18 cellular contexts compared by ENCODE assay signal in the genomic region with DNA sequence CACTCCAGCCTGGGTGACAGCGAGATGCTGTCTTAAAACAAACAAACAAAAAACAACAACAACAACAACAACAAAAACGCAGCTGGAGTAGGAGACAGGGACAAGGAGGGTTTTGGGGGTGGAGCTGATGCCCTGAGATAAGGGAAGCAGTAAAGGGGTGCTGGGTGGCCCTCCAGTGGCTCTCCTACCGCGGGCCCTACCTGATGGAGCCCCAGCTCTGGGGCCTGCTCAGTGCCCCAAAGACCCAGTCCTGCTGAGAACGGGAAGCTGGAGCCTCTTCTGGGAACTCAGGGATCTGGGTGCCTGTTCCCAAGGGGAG. TPM values are rescaled to one million over a fixed set of nuclear protein-coding genes. Genes with fewer than 3 reads are reported as not detected.
DNase-seq lines count a peak whose midpoint lies in the region; ATAC-seq and TF ChIP-seq lines count a peak whose summit lies in the region.
"Had no signal": no experiment of that assay in that cellular context is flagged by ENCODE, and none has a peak within 500 bp of the region (broad histone marks: within the 10 kb centered on the region; RNA-seq: fewer than 3 reads in every experiment).

No MANE protein-coding gene starts in this region.

- TF ChIP-seq CTCF in endodermal cell (conservative IDR thresholded peaks at IDR 0.05) (no peak), upper lobe of right lung (IDR thresholded peaks at IDR 0.05) (no peak)

- no peak overlapping the region for H3K27ac Mint-ChIP-seq in activated naive CD4-positive, alpha-beta T cell treated with anti-CD3 and anti-CD28 coated beads, Interleukin-2, amount 50 U/mL, for 24 hours
- H3K27ac Mint-ChIP-seq in activated naive CD4-positive, alpha-beta T cell treated with anti-CD3 and anti-CD28 coated beads, Interleukin-2, amount 50 U/mL, for 72 hours, result no peak overlapping the region
- H3K27ac Mint-ChIP-seq in endodermal cell, result no peak overlapping the region
- no peak overlapping the region for H3K27ac Mint-ChIP-seq in naive thymus-derived CD4-positive, alpha-beta T cell
- H3K27ac Mint-ChIP-seq: T-helper 1 cell treated with Interleukin-12 subunit alpha and Interleukin-12 subunit beta and Interleukin-4 antibody, amounts not matched to agents 30 μg/mL and 1 μg/mL, for 36 hours had no signal

- intact Hi-C loops in naive thymus-derived CD4-positive, alpha-beta T cell (cut with micrococcal nuclease), result no loop called here
- intact Hi-C loops in upper lobe of right lung (cut with DNase I), result no loop called here

- H3K36me3 ChIP-seq in endodermal cell (ENCODE audit: control insufficient read depth, insufficient read depth, low read length) (no peaks in the 10 kb centered on the region), upper lobe of right lung (no peaks in the 10 kb centered on the region)
- no peaks in the 10 kb centered on the region for H3K36me3 ChIP-seq in naive thymus-derived CD4-positive, alpha-beta T cell (ENCODE audit: control insufficient read depth in 2 of 3, insufficient read depth in 3 of 3, low read length in 3 of 3)
- H3K36me3 ChIP-seq: Peyer's patch, uterus had no signal

- WGBS in endodermal cell (ENCODE audit: insufficient coverage in 1 of 2, insufficient read length in 1 of 2), 2 experiments, result 47% methylated on average over 5 of the region's 5 CpGs; no CpG with 5 or more reads in 1 of the 2 experiments

- H3K4me1 ChIP-seq in endodermal cell (ENCODE audit: control insufficient read depth, insufficient read depth, low read length), result no peaks in the 10 kb centered on the region
- H3K4me1 ChIP-seq in naive thymus-derived CD4-positive, alpha-beta T cell (ENCODE audit: control insufficient read depth in 2 of 2, insufficient read depth in 2 of 2, low read length in 2 of 2), result peaks cover 0 to 3% of the 10 kb centered on the region in 2 donors
- peaks cover 9% of the 10 kb centered on the region for H3K4me1 ChIP-seq in upper lobe of right lung

- H3K4me3 Mint-ChIP-seq in activated naive CD4-positive, alpha-beta T cell treated with anti-CD3 and anti-CD28 coated beads, Interleukin-2, amount 50 U/mL, for 24 hours, result peak overlapping the region; percentile 33
- H3K4me3 Mint-ChIP-seq in endodermal cell, result peak overlapping the region; percentile 57
- H3K4me3 Mint-ChIP-seq in naive thymus-derived CD4-positive, alpha-beta T cell, result peak overlapping the region in 7 of 10 donors; percentile 21 to 62 (median 50)
- H3K4me3 Mint-ChIP-seq: T-helper 1 cell treated with Interleukin-12 subunit alpha and Interleukin-12 subunit beta and Interleukin-4 antibody, amounts not matched to agents 30 μg/mL and 1 μg/mL, for 36 hours had no signal

- H3K27ac ChIP-seq in endodermal cell (ENCODE audit: low read depth, low read length) (no peak overlapping the region), upper lobe of right lung (no peak overlapping the region)
- H3K27ac ChIP-seq in naive thymus-derived CD4-positive, alpha-beta T cell (ENCODE audit: low read depth, low read length), result no peak overlapping the region
- H3K27ac ChIP-seq: GM23248, uterus had no signal

- H3K9me3 Mint-ChIP-seq in activated naive CD4-positive, alpha-beta T cell treated with anti-CD3 and anti-CD28 coated beads, Interleukin-2, amount 50 U/mL, for 24 hours, result no peaks in the 10 kb centered on the region
- no peaks in the 10 kb centered on the region for H3K9me3 Mint-ChIP-seq in activated naive CD4-positive, alpha-beta T cell treated with anti-CD3 and anti-CD28 coated beads, Interleukin-2, amount 50 U/mL, for 72 hours
- no peaks in the 10 kb centered on the region for H3K9me3 Mint-ChIP-seq in endodermal cell
- H3K9me3 Mint-ChIP-seq in naive thymus-derived CD4-positive, alpha-beta T cell, result no peaks in the 10 kb centered on the region
- H3K9me3 Mint-ChIP-seq: T-helper 1 cell treated with Interleukin-12 subunit alpha and Interleukin-12 subunit beta and Interleukin-4 antibody, amounts not matched to agents 30 μg/mL and 1 μg/mL, for 36 hours had no signal

- H3K27me3 ChIP-seq in endodermal cell (ENCODE audit: control insufficient read depth, insufficient read depth, low read length, poor library complexity, severe bottlenecking) (peaks cover 31% of the 10 kb centered on the region), upper lobe of right lung (peaks cover 37% of the 10 kb centered on the region)
- H3K27me3 ChIP-seq in naive thymus-derived CD4-positive, alpha-beta T cell (ENCODE audit: control insufficient read depth in 2 of 2, insufficient read depth in 2 of 2, low read length in 2 of 2), result peaks cover 0 to 17% of the 10 kb centered on the region in 2 donors
- H3K27me3 ChIP-seq: Peyer's patch had no signal

- no peaks in the 10 kb centered on the region for H3K36me3 Mint-ChIP-seq in activated naive CD4-positive, alpha-beta T cell treated with anti-CD3 and anti-CD28 coated beads, Interleukin-2, amount 50 U/mL, for 24 hours
- H3K36me3 Mint-ChIP-seq in activated naive CD4-positive, alpha-beta T cell treated with anti-CD3 and anti-CD28 coated beads, Interleukin-2, amount 50 U/mL, for 72 hours, result no peaks in the 10 kb centered on the region
- H3K36me3 Mint-ChIP-seq in endodermal cell (ENCODE audit: low read depth), result no peaks in the 10 kb centered on the region
- peaks cover 0 to 4% (median 0%) of the 10 kb centered on the region in 5 donors for H3K36me3 Mint-ChIP-seq in naive thymus-derived CD4-positive, alpha-beta T cell

- H3K4me3 ChIP-seq in endodermal cell (ENCODE audit: low read length), result peak overlapping the region; percentile 75
- no peak overlapping the region for H3K4me3 ChIP-seq in naive thymus-derived CD4-positive, alpha-beta T cell (ENCODE audit: low read length)
- peak overlapping the region; percentile 49 for H3K4me3 ChIP-seq in upper lobe of right lung
- H3K4me3 ChIP-seq: uterus had no signal

- H3K27me3 Mint-ChIP-seq in activated naive CD4-positive, alpha-beta T cell treated with anti-CD3 and anti-CD28 coated beads, Interleukin-2, amount 50 U/mL, for 24 hours, result peaks cover 30% of the 10 kb centered on the region
- H3K27me3 Mint-ChIP-seq in endodermal cell (ENCODE audit: insufficient read depth), result peaks cover 57% of the 10 kb centered on the region
- peaks cover 48 to 66% (median 52%) of the 10 kb centered on the region in 5 donors for H3K27me3 Mint-ChIP-seq in naive thymus-derived CD4-positive, alpha-beta T cell

- ATAC-seq in activated naive CD4-positive, alpha-beta T cell treated with anti-CD3 and anti-CD28 coated beads, Interleukin-2, amount 50 U/mL, for 72 hours, result no peak
- ATAC-seq in naive thymus-derived CD4-positive, alpha-beta T cell, result no peak
- ATAC-seq in upper lobe of right lung, result no peak
- ATAC-seq in GM21381 (IDR thresholded peaks at IDR 0.05; ENCODE audit: unreplicated experiment), result no peak
- no peak for ATAC-seq in HG03159 (IDR thresholded peaks at IDR 0.05; ENCODE audit: unreplicated experiment)

- no peak overlapping the region for H3K9ac ChIP-seq in endodermal cell (ENCODE audit: extremely low read depth, low read length, poor library complexity, severe bottlenecking)
- H3K9ac ChIP-seq: GM23248 had no signal

- CTCF ChIA-PET in naive thymus-derived CD4-positive, alpha-beta T cell (lab: Charles Lee), result no interaction called here

- POLR2A ChIA-PET in naive thymus-derived CD4-positive, alpha-beta T cell (lab: Charles Lee), result interaction anchor here (0.6 kb wide), 1 partner anchor 10 kb away, joined by 3 read pairs; no protein-coding TSS in a partner anchor

- H3K9me3 ChIP-seq in endodermal cell (ENCODE audit: control insufficient read depth, low read length), result no peaks in the 10 kb centered on the region
- no peaks in the 10 kb centered on the region for H3K9me3 ChIP-seq in naive thymus-derived CD4-positive, alpha-beta T cell (ENCODE audit: control insufficient read depth in 2 of 3, low read length in 3 of 3)
- no peaks in the 10 kb centered on the region for H3K9me3 ChIP-seq in upper lobe of right lung
- H3K9me3 ChIP-seq: Peyer's patch, uterus had no signal

- peaks cover 4% of the 10 kb centered on the region for H3K4me1 Mint-ChIP-seq in activated naive CD4-positive, alpha-beta T cell treated with anti-CD3 and anti-CD28 coated beads, Interleukin-2, amount 50 U/mL, for 24 hours
- no peaks in the 10 kb centered on the region for H3K4me1 Mint-ChIP-seq in endodermal cell
- H3K4me1 Mint-ChIP-seq in naive thymus-derived CD4-positive, alpha-beta T cell, result peaks cover 0 to 14% (median 0%) of the 10 kb centered on the region in 7 donors

- no peak for DNase-seq in activated naive CD4-positive, alpha-beta T cell treated with anti-CD3 and anti-CD28 coated beads, Interleukin-2, amount 50 U/mL, for 72 hours (ENCODE audit: low spot score in 2 of 2)
- DNase-seq in endodermal cell (no peak), upper lobe of right lung (no peak)
- no peak for DNase-seq in naive thymus-derived CD4-positive, alpha-beta T cell
- no peak for DNase-seq in activated CD4-positive, alpha-beta T cell treated with anti-CD3 and anti-CD28 coated beads, Interleukin-2, amount 50 U/mL, for 4 hours
- DNase-seq: activated gamma-delta T cell, cerebellar nuclear complex, DMS79 treated with DMSO at 0.1 percent for 48 hours, NCI-H1105 treated with DMSO at 0.1 percent for 48 hours, uterus had no signal

RNA-seq across cellular contexts. Expression of a gene that starts 21.3 kb away (rescaled TPM):
- 1 to 10 TPM in 1 of 2 donors, under 1 TPM in 1; 0.18 to 3.0 TPM for total RNA-seq in activated naive CD4-positive, alpha-beta T cell treated with anti-CD3 and anti-CD28 coated beads, Interleukin-2, amount 50 U/mL, for 72 hours
- total RNA-seq in endodermal cell (1 to 10 TPM; 1.4 to 2.1 TPM), upper lobe of right lung (7.1 TPM)
- 1.2 TPM for polyA plus RNA-seq in endodermal cell (2013, experiment 1 of 2)
- 0.99 TPM for polyA plus RNA-seq in endodermal cell (2013, experiment 2 of 2)
- 1 to 10 TPM in 2 of 5 experiments, under 1 TPM in 3; 0.19 to 1.9 (median 0.20) TPM for total RNA-seq in naive thymus-derived CD4-positive, alpha-beta T cell
- 1 to 10 TPM in 1 of 2 donors, under 1 TPM in 1; 0.41 to 2.6 TPM for polyA plus RNA-seq in naive thymus-derived CD4-positive, alpha-beta T cell

RNA-seq across cellular contexts. Expression of a gene that starts 29.4 kb away (rescaled TPM):
- not detected for total RNA-seq in activated naive CD4-positive, alpha-beta T cell treated with anti-CD3 and anti-CD28 coated beads, Interleukin-2, amount 50 U/mL, for 72 hours
- 1 to 10 TPM; 1.3 to 1.4 TPM for total RNA-seq in endodermal cell
- not detected for polyA plus RNA-seq in endodermal cell (2013, experiment 1 of 2)
- polyA plus RNA-seq in endodermal cell (2013, experiment 2 of 2), result not detected
- not detected for total RNA-seq in naive thymus-derived CD4-positive, alpha-beta T cell
- polyA plus RNA-seq in naive thymus-derived CD4-positive, alpha-beta T cell, result not detected
- not detected for total RNA-seq in upper lobe of right lung
- total RNA-seq: GM23248, NCI-H460, uterus had no signal
- polyA plus RNA-seq: GM23248 had no signal

RNA-seq across cellular contexts. Expression of a gene that starts 31.6 kb away (rescaled TPM):
- 10 to 100 TPM; 32.8 to 43.6 TPM for total RNA-seq in activated naive CD4-positive, alpha-beta T cell treated with anti-CD3 and anti-CD28 coated beads, Interleukin-2, amount 50 U/mL, for 72 hours
- total RNA-seq in endodermal cell (10 to 100 TPM; 27.2 to 27.7 TPM), upper lobe of right lung (27.4 TPM)
- 33.9 TPM for polyA plus RNA-seq in endodermal cell (2013, experiment 1 of 2)
- 27.7 TPM for polyA plus RNA-seq in endodermal cell (2013, experiment 2 of 2)
- total RNA-seq in naive thymus-derived CD4-positive, alpha-beta T cell, result 10 to 100 TPM; 12.1 to 32.0 (median 30.5) TPM
- polyA plus RNA-seq in naive thymus-derived CD4-positive, alpha-beta T cell, result 10 to 100 TPM; 33.8 to 36.0 TPM

RNA-seq across cellular contexts. Expression of a gene that starts 40.9 kb away (rescaled TPM):
- not detected for total RNA-seq in activated naive CD4-positive, alpha-beta T cell treated with anti-CD3 and anti-CD28 coated beads, Interleukin-2, amount 50 U/mL, for 72 hours
- not detected for total RNA-seq in endodermal cell
- not detected for polyA plus RNA-seq in endodermal cell (2013, experiment 1 of 2)
- polyA plus RNA-seq in endodermal cell (2013, experiment 2 of 2), result not detected
- not detected for total RNA-seq in naive thymus-derived CD4-positive, alpha-beta T cell
- not detected for polyA plus RNA-seq in naive thymus-derived CD4-positive, alpha-beta T cell
- not detected for total RNA-seq in upper lobe of right lung
- total RNA-seq: GM23248, myocyte, NCI-H460, Peyer's patch, uterus had no signal
- polyA plus RNA-seq: GM23248 had no signal
